In genomic region chr2:48400553-48401179, GRCh38 we compare ENCODE assay signal across 19 cellular contexts.
"Had no signal": no experiment of that assay in that cellular context is flagged by ENCODE, and none has a peak within 500 bp of the region (broad histone marks: within the 10 kb centered on the region; RNA-seq: fewer than 3 reads in every experiment).

No MANE protein-coding gene starts in this region.

- H3K4me3 Mint-ChIP-seq: activated CD8-positive, alpha-beta memory T cell treated with anti-CD3 and anti-CD28 coated beads, Interleukin-2, amount 10 ng/mL, durations not matched to agents 7 days and 5 days; activated T-cell treated with anti-CD3 and anti-CD28 coated beads, Interleukin-2, amount 50 U/mL, for 24 hours; dendritic cell treated with granulocyte-macrophage colony-stimulating factor and Interleukin-4, amounts not matched to agents 40 ng/mL and 50 ng/mL, for 4 days; natural killer cell had no signal

- H3K27ac Mint-ChIP-seq: activated CD8-positive, alpha-beta memory T cell treated with anti-CD3 and anti-CD28 coated beads, Interleukin-2, amount 10 ng/mL, durations not matched to agents 7 days and 5 days; activated T-cell treated with anti-CD3 and anti-CD28 coated beads, Interleukin-2, amount 50 U/mL, for 24 hours; dendritic cell treated with granulocyte-macrophage colony-stimulating factor and Interleukin-4, amounts not matched to agents 40 ng/mL and 50 ng/mL, for 4 days; natural killer cell had no signal

- H3K9me3 Mint-ChIP-seq: activated T-cell treated with anti-CD3 and anti-CD28 coated beads, Interleukin-2, amount 50 U/mL, for 24 hours; dendritic cell treated with granulocyte-macrophage colony-stimulating factor and Interleukin-4, amounts not matched to agents 40 ng/mL and 50 ng/mL, for 4 days; natural killer cell had no signal

- H3K9me3 ChIP-seq: thoracic aorta, vagina had no signal

- H3K27me3 Mint-ChIP-seq: activated T-cell treated with anti-CD3 and anti-CD28 coated beads, Interleukin-2, amount 50 U/mL, for 24 hours; dendritic cell treated with granulocyte-macrophage colony-stimulating factor and Interleukin-4, amounts not matched to agents 40 ng/mL and 50 ng/mL, for 4 days had no signal

- H3K36me3 ChIP-seq: brain microvascular endothelial cell, thoracic aorta, vagina had no signal

- H3K36me3 Mint-ChIP-seq: activated naive CD4-positive, alpha-beta T cell treated with anti-CD3 and anti-CD28 coated beads, Interleukin-2, amount 50 U/mL, for 72 hours; natural killer cell had no signal

- H3K4me3 ChIP-seq: thoracic aorta, vagina had no signal

- H3K27me3 ChIP-seq: brain microvascular endothelial cell, vagina had no signal

- ATAC-seq: activated CD8-positive, alpha-beta memory T cell treated with anti-CD3 and anti-CD28 coated beads, Interleukin-2, amount 10 ng/mL, durations not matched to agents 7 days and 5 days; activated naive CD4-positive, alpha-beta T cell treated with anti-CD3 and anti-CD28 coated beads, Interleukin-2, amount 50 U/mL, for 72 hours; esophagus mucosa; left lobe of liver; natural killer cell; stimulated activated naive CD8-positive, alpha-beta T cell treated with anti-CD3 and anti-CD28 coated beads, Interleukin-15, Interleukin-2, amounts not matched to agents 100 U/mL and 50 U/mL, for 24 hours had no signal

- H3K27ac ChIP-seq: brain microvascular endothelial cell, thoracic aorta, vagina had no signal

- H3K4me1 ChIP-seq: vagina had no signal

- DNase-seq: activated CD4-positive, alpha-beta T cell treated with anti-CD3 and anti-CD28 coated beads for 1 hour; activated CD4-positive, alpha-beta T cell treated with anti-CD3 and anti-CD28 coated beads, Interleukin-2, amount 50 U/mL, for 48 hours; activated CD8-positive, alpha-beta memory T cell treated with anti-CD3 and anti-CD28 coated beads, Interleukin-2, amount 10 ng/mL, durations not matched to agents 7 days and 5 days; activated effector memory CD4-positive, alpha-beta T cell treated with anti-CD3 and anti-CD28 coated beads, Interleukin-2, amount 50 U/mL, for 16 hours; activated T-cell treated with anti-CD3 and anti-CD28 coated beads, Interleukin-2, amount 50 U/mL, for 24 hours; amniotic stem cell; brain microvascular endothelial cell; cerebellar nuclear complex; mammary epithelial cell; natural killer cell; stimulated activated CD4-positive, alpha-beta T cell treated with anti-CD3 and anti-CD28 coated beads, Interleukin-4, amount 100 ng/mL, for 1 hour; stimulated activated CD8-positive, alpha-beta memory T cell treated with anti-CD3 and anti-CD28 coated beads, Interleukin-4, amount 100 ng/mL, for 48 hours; stimulated activated naive CD8-positive, alpha-beta T cell treated with anti-CD3 and anti-CD28 coated beads, Interleukin-15, Interleukin-2, amounts not matched to agents 100 U/mL and 50 U/mL, for 24 hours had no signal
